Comparison of ENCODE assay signal across 34 cellular contexts in genomic region chr6:120632975-120633374, GRCh38.
"Had no signal": no experiment of that assay in that cellular context is flagged by ENCODE, and none has a peak within 500 bp of the region (broad histone marks: within the 10 kb centered on the region; RNA-seq: fewer than 3 reads in every experiment).

No MANE protein-coding gene starts in this region.

- ATAC-seq: activated naive CD4-positive, alpha-beta T cell treated with anti-CD3 and anti-CD28 coated beads, Interleukin-2, amount 50 U/mL, for 72 hours; activated naive CD8-positive, alpha-beta T cell treated with anti-CD3 and anti-CD28 coated beads, Interleukin-2, amount 50 U/mL, for 24 hours; activated T-cell treated with anti-CD3 and anti-CD28 coated beads, Interleukin-2, amount 50 U/mL, for 4 hours; activated T-cell treated with anti-CD3 and anti-CD28 coated beads, Interleukin-2, amount 50 U/mL, for 72 hours; activated T-helper 17 cell treated with anti-CD3 and anti-CD28 coated beads, Interleukin-2, amount 50 U/mL, for 72 hours; body of pancreas had no signal

- FAIRE-seq: astrocyte, bronchial epithelial cell had no signal

- H3K27ac ChIP-seq: adrenal gland, ascending aorta, body of pancreas, brain microvascular endothelial cell, breast epithelium, cardiac muscle cell had no signal

- DNase-seq: activated effector memory CD4-positive, alpha-beta T cell treated with anti-CD3 and anti-CD28 coated beads, Interleukin-2, amount 50 U/mL, for 16 hours; activated effector memory CD4-positive, alpha-beta T cell treated with Interleukin-2 at 50 U/mL for 16 hours; activated gamma-delta T cell; activated gamma-delta T cell treated with Interleukin-2 at 50 U/mL for 16 hours; activated naive CD4-positive, alpha-beta T cell; activated naive CD4-positive, alpha-beta T cell treated with anti-CD3 and anti-CD28 coated beads for 36 hours; activated naive CD4-positive, alpha-beta T cell treated with anti-CD3 and anti-CD28 coated beads, Interleukin-2, amount 10 ng/mL, durations not matched to agents 7 days and 5 days; activated naive CD4-positive, alpha-beta T cell treated with anti-CD3 and anti-CD28 coated beads, Interleukin-2, amount 50 U/mL, for 16 hours; activated naive CD4-positive, alpha-beta T cell treated with Interleukin-2 at 50 U/mL for 16 hours; activated naive CD8-positive, alpha-beta T cell treated with anti-CD3 and anti-CD28 coated beads for 36 hours; activated naive CD8-positive, alpha-beta T cell treated with anti-CD3 and anti-CD28 coated beads, Interleukin-2, amount 10 ng/mL, durations not matched to agents 7 days and 5 days; activated naive CD8-positive, alpha-beta T cell treated with anti-CD3 and anti-CD28 coated beads, Interleukin-2, amount 50 U/mL, for 24 hours; activated T-cell treated with anti-CD3 and anti-CD28 coated beads, Interleukin-2, amount 50 U/mL, for 1 hour; activated T-cell treated with anti-CD3 and anti-CD28 coated beads, Interleukin-2, amount 50 U/mL, for 24 hours; activated T-cell treated with anti-CD3 and anti-CD28 coated beads, Interleukin-2, amount 50 U/mL, for 4 hours; activated T-cell treated with anti-CD3 and anti-CD28 coated beads, Interleukin-2, amount 50 U/mL, for 48 hours; activated T-cell treated with anti-CD3 and anti-CD28 coated beads, Interleukin-2, amount 50 U/mL, for 72 hours; adrenal gland; amniotic stem cell; amygdala; anterior cingulate cortex; aorta; body of pancreas; brain microvascular endothelial cell; caudate nucleus; central memory CD4-positive, alpha-beta T cell; cerebellar nuclear complex had no signal

- H3K27me3 ChIP-seq: adrenal gland, ascending aorta, body of pancreas, brain microvascular endothelial cell, breast epithelium, cardiac muscle cell had no signal

- H3K4me1 ChIP-seq: adrenal gland, ascending aorta, body of pancreas, breast epithelium had no signal

- H3K36me3 ChIP-seq: adrenal gland, ascending aorta, brain microvascular endothelial cell, breast epithelium, cardiac muscle cell had no signal

- H3K4me3 ChIP-seq: adrenal gland, ascending aorta, body of pancreas, breast epithelium, cardiac muscle cell had no signal

- H3K9me3 ChIP-seq: adrenal gland, ascending aorta, body of pancreas, breast epithelium had no signal
